Comparison of ENCODE assay signal across 1 cellular context in the genomic region with DNA sequence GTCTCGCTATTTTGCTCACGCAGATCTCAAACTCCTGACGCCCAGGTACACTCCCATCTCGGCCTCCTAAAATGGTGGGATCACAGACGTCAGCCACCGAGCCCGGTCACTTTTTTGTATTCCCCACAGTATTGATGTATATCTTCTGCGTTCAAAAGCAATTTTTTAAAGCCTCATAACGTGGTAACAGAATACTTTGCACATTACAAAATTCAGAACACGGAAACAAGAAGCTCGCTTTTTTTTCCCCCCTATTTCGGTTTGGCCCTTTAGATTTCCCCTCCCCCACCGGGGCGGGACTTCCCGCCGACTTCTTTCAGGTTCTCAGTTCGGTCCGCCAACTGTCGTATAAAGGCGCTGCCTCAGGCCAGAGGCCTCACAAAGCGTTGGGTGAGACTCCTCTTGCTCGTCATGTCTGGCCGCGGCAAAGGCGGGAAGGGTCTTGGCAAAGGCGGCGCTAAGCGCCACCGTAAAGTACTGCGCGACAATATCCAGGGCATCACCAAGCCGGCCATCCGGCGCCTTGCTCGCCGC.
TF ChIP-seq lines count a peak whose summit lies in the region.

No MANE protein-coding gene starts in this region.

TF ChIP-seq in GM23338, 12 proteins besides CTCF, POLR2A, EP300 and RAD21:
- TF ChIP-seq POLR2AphosphoS5 (IDR thresholded peaks at IDR 0.05; ENCODE audit: low read depth): peak; percentile 71
- TF ChIP-seq CREB1 (CRISPR knock-in tag; IDR thresholded peaks at IDR 0.05; ENCODE audit: low read depth): peak; percentile 36; the same call in 1 of the 2 replicates
